ENCODE assay signal across 22 cellular contexts in the genomic region with DNA sequence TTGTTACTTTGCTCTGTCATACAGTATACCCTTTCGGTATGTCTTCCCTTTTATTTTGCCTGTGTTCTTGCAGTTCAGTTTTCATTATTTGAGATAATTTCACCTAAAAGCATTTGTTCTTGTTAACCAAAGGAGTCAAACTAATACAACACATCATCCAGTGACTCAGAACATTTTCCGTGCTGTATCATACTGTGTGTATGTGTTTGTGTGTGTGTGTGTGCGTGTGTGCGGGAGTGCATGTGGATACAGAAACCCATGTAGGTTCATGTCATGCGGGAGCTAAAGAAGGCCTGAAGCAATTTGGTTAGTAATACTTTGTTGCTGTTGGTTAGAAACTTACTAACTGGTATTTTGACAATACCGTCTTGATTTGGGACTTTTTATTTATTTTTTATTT.
DNase-seq lines count a peak whose midpoint lies in the region; ATAC-seq and FAIRE-seq lines count a peak whose summit lies in the region.
"Had no signal": no experiment of that assay in that cellular context is flagged by ENCODE, and none has a peak within 500 bp of the region (broad histone marks: within the 10 kb centered on the region; RNA-seq: fewer than 3 reads in every experiment).

No MANE protein-coding gene starts in this region.

- FAIRE-seq in urothelium cell line (lab: Jason Lieb, UNC), result peak; percentile 61

- H3K9me3 Mint-ChIP-seq in T-helper 2 cell treated with Interferon-gamma antibody and Interleukin-4, amounts not matched to agents 5 μg/mL and 100 μg/mL, for 36 hours, result no peaks in the 10 kb centered on the region
- H3K9me3 Mint-ChIP-seq in effector memory CD8-positive, alpha-beta T cell, result no peaks in the 10 kb centered on the region
- H3K9me3 Mint-ChIP-seq: endodermal cell, neural crest cell, T-cell had no signal

- no peak for ATAC-seq in effector memory CD8-positive, alpha-beta T cell (replicated peaks)
- ATAC-seq: body of pancreas, HCT116, left ventricle myocardium superior, Panc1 had no signal

- peak overlapping the region; percentile 28 for H3K27ac Mint-ChIP-seq in T-helper 2 cell treated with Interferon-gamma antibody and Interleukin-4, amounts not matched to agents 5 μg/mL and 100 μg/mL, for 36 hours
- H3K27ac Mint-ChIP-seq in effector memory CD8-positive, alpha-beta T cell, result peak overlapping the region; percentile 53 to 57
- H3K27ac Mint-ChIP-seq: activated CD8-positive, alpha-beta memory T cell treated with anti-CD3 and anti-CD28 coated beads, Interleukin-2, amount 10 ng/mL, durations not matched to agents 7 days and 5 days; endodermal cell had no signal

- DNase-seq in T-helper 2 cell treated with Interferon-gamma antibody and Interleukin-4, amounts not matched to agents 5 μg/mL and 100 μg/mL, for 36 hours (ENCODE audit: low spot score), result peak; percentile 21
- DNase-seq in T-helper 2 cell, result no peak
- peak; percentile 9 to 18 for DNase-seq in stimulated activated CD4-positive, alpha-beta T cell treated with anti-CD3 and anti-CD28 coated beads, Interleukin-2, amount 100 ng/mL, for 48 hours
- no peak for DNase-seq in stimulated activated CD4-positive, alpha-beta T cell treated with anti-CD3 and anti-CD28 coated beads, Interleukin-2, amount 100 ng/mL, for 24 hours
- no peak for DNase-seq in effector memory CD8-positive, alpha-beta T cell
- DNase-seq in urothelium cell line (ENCODE audit: low spot score), result no peak
- no peak for DNase-seq in foreskin melanocyte
- DNase-seq in NCI-H187 treated with DMSO at 0.1 percent for 48 hours (lab: John Stamatoyannopoulos, UW), result no peak
- DNase-seq: 8988T; activated CD8-positive, alpha-beta memory T cell treated with anti-CD3 and anti-CD28 coated beads, Interleukin-2, amount 10 ng/mL, durations not matched to agents 7 days and 5 days; activated gamma-delta T cell; body of pancreas; DMS79 treated with DMSO at 0.1 percent for 48 hours; endodermal cell; left ventricle myocardium superior; NCI-H1105 treated with DMSO at 0.1 percent for 48 hours; NCI-H510A; sigmoid colon had no signal

- H3K4me3 Mint-ChIP-seq in T-helper 2 cell treated with Interferon-gamma antibody and Interleukin-4, amounts not matched to agents 5 μg/mL and 100 μg/mL, for 36 hours, result no peak overlapping the region
- H3K4me3 Mint-ChIP-seq in effector memory CD8-positive, alpha-beta T cell, result no peak overlapping the region
- H3K4me3 Mint-ChIP-seq: activated CD8-positive, alpha-beta memory T cell treated with anti-CD3 and anti-CD28 coated beads, Interleukin-2, amount 10 ng/mL, durations not matched to agents 7 days and 5 days; endodermal cell; neural crest cell; T-cell had no signal

- no peaks in the 10 kb centered on the region for H3K27me3 Mint-ChIP-seq in T-helper 2 cell treated with Interferon-gamma antibody and Interleukin-4, amounts not matched to agents 5 μg/mL and 100 μg/mL, for 36 hours (ENCODE audit: low read depth)
- H3K27me3 Mint-ChIP-seq in effector memory CD8-positive, alpha-beta T cell, result no peaks in the 10 kb centered on the region
- H3K27me3 Mint-ChIP-seq: activated CD8-positive, alpha-beta memory T cell treated with anti-CD3 and anti-CD28 coated beads, Interleukin-2, amount 10 ng/mL, durations not matched to agents 7 days and 5 days; T-cell had no signal

- H3K4me1 Mint-ChIP-seq in T-helper 2 cell treated with Interferon-gamma antibody and Interleukin-4, amounts not matched to agents 5 μg/mL and 100 μg/mL, for 36 hours (ENCODE audit: low read depth), result peaks cover 11% of the 10 kb centered on the region
- peaks cover 8 to 19% of the 10 kb centered on the region in 2 donors for H3K4me1 Mint-ChIP-seq in effector memory CD8-positive, alpha-beta T cell (ENCODE audit: low read depth in 2 of 2)
- H3K4me1 Mint-ChIP-seq: endodermal cell had no signal

- H3K36me3 Mint-ChIP-seq in T-helper 2 cell treated with Interferon-gamma antibody and Interleukin-4, amounts not matched to agents 5 μg/mL and 100 μg/mL, for 36 hours (ENCODE audit: low read depth), result peaks cover 66% of the 10 kb centered on the region
- peaks cover 68% of the 10 kb centered on the region for H3K36me3 Mint-ChIP-seq in effector memory CD8-positive, alpha-beta T cell (ENCODE audit: insufficient read depth)

Comparison
In these comparisons a context has a peak if more than half of its experiments do, and no peak if none do; other contexts are left out.
1. DNase-seq: peak in T-helper 2 cell treated with Interferon-gamma antibody and Interleukin-4, amounts not matched to agents 5 μg/mL and 100 μg/mL, for 36 hours (single experiment) and stimulated activated CD4-positive, alpha-beta T cell treated with anti-CD3 and anti-CD28 coated beads, Interleukin-2, amount 100 ng/mL, for 48 hours (2 of 2); none in T-helper 2 cell (0 of 5), stimulated activated CD4-positive, alpha-beta T cell treated with anti-CD3 and anti-CD28 coated beads, Interleukin-2, amount 100 ng/mL, for 24 hours (0 of 2), effector memory CD8-positive, alpha-beta T cell (0 of 3), urothelium cell line (single experiment), foreskin melanocyte (single experiment) and NCI-H187 treated with DMSO at 0.1 percent for 48 hours (single experiment).